Comparison of ENCODE assay signal across 1 cellular context in genomic region chr1:231240883-231241735, GRCh38.
TF ChIP-seq lines count a peak whose summit lies in the region.

GNPAT (plus strand) TSS chr1:231241212; CDS start chr1:231241379, 167 bp downstream.

TF ChIP-seq in HepG2, 621 proteins besides CTCF, POLR2A, EP300 and RAD21 (continued from another document and continues in another):
- TF ChIP-seq, protein P1, sequence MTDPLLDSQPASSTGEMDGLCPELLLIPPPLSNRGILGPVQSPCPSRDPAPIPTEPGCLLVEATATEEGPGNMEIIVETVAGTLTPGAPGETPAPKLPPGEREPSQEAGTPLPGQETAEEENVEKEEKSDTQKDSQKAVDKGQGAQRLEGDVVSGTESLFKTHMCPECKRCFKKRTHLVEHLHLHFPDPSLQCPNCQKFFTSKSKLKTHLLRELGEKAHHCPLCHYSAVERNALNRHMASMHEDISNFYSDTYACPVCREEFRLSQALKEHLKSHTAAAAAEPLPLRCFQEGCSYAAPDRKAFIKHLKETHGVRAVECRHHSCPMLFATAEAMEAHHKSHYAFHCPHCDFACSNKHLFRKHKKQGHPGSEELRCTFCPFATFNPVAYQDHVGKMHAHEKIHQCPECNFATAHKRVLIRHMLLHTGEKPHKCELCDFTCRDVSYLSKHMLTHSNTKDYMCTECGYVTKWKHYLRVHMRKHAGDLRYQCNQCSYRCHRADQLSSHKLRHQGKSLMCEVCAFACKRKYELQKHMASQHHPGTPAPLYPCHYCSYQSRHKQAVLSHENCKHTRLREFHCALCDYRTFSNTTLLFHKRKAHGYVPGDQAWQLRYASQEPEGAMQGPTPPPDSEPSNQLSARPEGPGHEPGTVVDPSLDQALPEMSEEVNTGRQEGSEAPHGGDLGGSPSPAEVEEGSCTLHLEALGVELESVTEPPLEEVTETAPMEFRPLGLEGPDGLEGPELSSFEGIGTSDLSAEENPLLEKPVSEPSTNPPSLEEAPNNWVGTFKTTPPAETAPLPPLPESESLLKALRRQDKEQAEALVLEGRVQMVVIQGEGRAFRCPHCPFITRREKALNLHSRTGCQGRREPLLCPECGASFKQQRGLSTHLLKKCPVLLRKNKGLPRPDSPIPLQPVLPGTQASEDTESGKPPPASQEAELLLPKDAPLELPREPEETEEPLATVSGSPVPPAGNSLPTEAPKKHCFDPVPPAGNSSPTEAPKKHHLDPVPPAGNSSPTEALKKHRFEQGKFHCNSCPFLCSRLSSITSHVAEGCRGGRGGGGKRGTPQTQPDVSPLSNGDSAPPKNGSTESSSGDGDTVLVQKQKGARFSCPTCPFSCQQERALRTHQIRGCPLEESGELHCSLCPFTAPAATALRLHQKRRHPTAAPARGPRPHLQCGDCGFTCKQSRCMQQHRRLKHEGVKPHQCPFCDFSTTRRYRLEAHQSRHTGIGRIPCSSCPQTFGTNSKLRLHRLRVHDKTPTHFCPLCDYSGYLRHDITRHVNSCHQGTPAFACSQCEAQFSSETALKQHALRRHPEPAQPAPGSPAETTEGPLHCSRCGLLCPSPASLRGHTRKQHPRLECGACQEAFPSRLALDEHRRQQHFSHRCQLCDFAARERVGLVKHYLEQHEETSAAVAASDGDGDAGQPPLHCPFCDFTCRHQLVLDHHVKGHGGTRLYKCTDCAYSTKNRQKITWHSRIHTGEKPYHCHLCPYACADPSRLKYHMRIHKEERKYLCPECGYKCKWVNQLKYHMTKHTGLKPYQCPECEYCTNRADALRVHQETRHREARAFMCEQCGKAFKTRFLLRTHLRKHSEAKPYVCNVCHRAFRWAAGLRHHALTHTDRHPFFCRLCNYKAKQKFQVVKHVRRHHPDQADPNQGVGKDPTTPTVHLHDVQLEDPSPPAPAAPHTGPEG (CRISPR knock-in tag; IDR thresholded peaks at IDR 0.05), result no peak; the same call in 1 of the 2 replicates
- TF ChIP-seq FOXP4 (CRISPR knock-in tag; IDR thresholded peaks at IDR 0.05) (no peak; the same call in 1 of the 2 replicates), ZNF768 (CRISPR knock-in tag; IDR thresholded peaks at IDR 0.05) (peak; percentile 48; the same call in 1 of the 2 replicates), ARNT (IDR thresholded peaks at IDR 0.05) (no peak), HOXA7 (CRISPR knock-in tag; IDR thresholded peaks at IDR 0.05) (no peak), ZNF121 (CRISPR knock-in tag; IDR thresholded peaks at IDR 0.05) (0 out of 2 replicates have a peak, but pooled peaks have one; percentile 28), HNF4G (IDR thresholded peaks at IDR 0.05; ENCODE audit: borderline replicate concordance, low read depth, low read length) (no peak), HNF4G (CRISPR knock-in tag; IDR thresholded peaks at IDR 0.05; ENCODE audit: borderline replicate concordance, low read depth) (no peak; the same call in 1 of the 2 replicates), ZBTB34 (CRISPR knock-in tag; IDR thresholded peaks at IDR 0.05) (peak; percentile 30; the same call in 1 of the 2 replicates), CHD2 (IDR thresholded peaks at IDR 0.05; ENCODE audit: low read depth, low read length) (no peak), ZNF335 (CRISPR knock-in tag; IDR thresholded peaks at IDR 0.05) (no peak), ELF1 (CRISPR knock-in tag; IDR thresholded peaks at IDR 0.05) (peak; percentile 100), ETV6 (CRISPR knock-in tag; conservative IDR thresholded peaks at IDR 0.05) (peak; percentile 90), ZNF775 (CRISPR knock-in tag; IDR thresholded peaks at IDR 0.05; ENCODE audit: borderline replicate concordance) (no peak), ZNF276 (CRISPR knock-in tag; IDR thresholded peaks at IDR 0.05; ENCODE audit: low read depth) (peak; percentile 86; the same call in 1 of the 2 replicates), ZXDC (CRISPR knock-in tag; IDR thresholded peaks at IDR 0.05) (no peak; the same call in 1 of the 2 replicates), ZNF430 (CRISPR knock-in tag; IDR thresholded peaks at IDR 0.05) (peak; percentile 86), FOXK1 (CRISPR knock-in tag; IDR thresholded peaks at IDR 0.05; ENCODE audit: borderline replicate concordance, low read depth) (peak; percentile 73; the same call in 1 of the 2 replicates), CCDC6 (CRISPR knock-in tag; IDR thresholded peaks at IDR 0.05) (no peak), ZSCAN22 (CRISPR knock-in tag; IDR thresholded peaks at IDR 0.05) (peak; percentile 70; the same call in 1 of the 2 replicates), ZFP37 (CRISPR knock-in tag; IDR thresholded peaks at IDR 0.05; ENCODE audit: borderline replicate concordance) (no peak), ZNF280D (CRISPR knock-in tag; IDR thresholded peaks at IDR 0.05) (no peak), ZBTB21 (CRISPR knock-in tag; IDR thresholded peaks at IDR 0.05) (peak; percentile 19), ZNF234 (CRISPR knock-in tag; conservative IDR thresholded peaks at IDR 0.05) (0 out of 2 replicates have a peak, but pooled peaks have one; percentile 30), PHF8 (CRISPR knock-in tag; IDR thresholded peaks at IDR 0.05) (peak; percentile 84), ZNF10 (CRISPR knock-in tag; IDR thresholded peaks at IDR 0.05; ENCODE audit: borderline replicate concordance, low read depth) (no peak), PCBP2 (optimal IDR thresholded peaks at IDR 0.05; ENCODE audit: low read depth, low read length, poor library complexity, severe bottlenecking) (no peak)
- TF ChIP-seq, protein P2, sequence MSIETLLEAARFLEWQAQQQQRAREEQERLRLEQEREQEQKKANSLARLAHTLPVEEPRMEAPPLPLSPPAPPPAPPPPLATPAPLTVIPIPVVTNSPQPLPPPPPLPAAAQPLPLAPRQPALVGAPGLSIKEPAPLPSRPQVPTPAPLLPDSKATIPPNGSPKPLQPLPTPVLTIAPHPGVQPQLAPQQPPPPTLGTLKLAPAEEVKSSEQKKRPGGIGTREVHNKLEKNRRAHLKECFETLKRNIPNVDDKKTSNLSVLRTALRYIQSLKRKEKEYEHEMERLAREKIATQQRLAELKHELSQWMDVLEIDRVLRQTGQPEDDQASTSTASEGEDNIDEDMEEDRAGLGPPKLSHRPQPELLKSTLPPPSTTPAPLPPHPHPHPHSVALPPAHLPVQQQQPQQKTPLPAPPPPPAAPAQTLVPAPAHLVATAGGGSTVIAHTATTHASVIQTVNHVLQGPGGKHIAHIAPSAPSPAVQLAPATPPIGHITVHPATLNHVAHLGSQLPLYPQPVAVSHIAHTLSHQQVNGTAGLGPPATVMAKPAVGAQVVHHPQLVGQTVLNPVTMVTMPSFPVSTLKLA (IDR thresholded peaks at IDR 0.05), result peak; percentile 42
- TF ChIP-seq, protein P3, sequence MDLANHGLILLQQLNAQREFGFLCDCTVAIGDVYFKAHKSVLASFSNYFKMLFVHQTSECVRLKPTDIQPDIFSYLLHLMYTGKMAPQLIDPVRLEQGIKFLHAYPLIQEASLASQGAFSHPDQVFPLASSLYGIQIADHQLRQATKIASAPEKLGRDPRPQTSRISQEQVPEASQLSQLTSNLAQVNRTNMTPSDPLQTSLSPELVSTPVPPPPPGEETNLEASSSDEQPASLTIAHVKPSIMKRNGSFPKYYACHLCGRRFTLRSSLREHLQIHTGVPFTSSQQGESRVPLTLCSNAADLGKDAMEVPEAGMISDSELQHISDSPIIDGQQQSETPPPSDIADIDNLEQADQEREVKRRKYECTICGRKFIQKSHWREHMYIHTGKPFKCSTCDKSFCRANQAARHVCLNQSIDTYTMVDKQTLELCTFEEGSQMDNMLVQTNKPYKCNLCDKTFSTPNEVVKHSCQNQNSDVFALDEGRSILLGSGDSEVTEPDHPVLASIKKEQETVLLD (CRISPR knock-in tag; IDR thresholded peaks at IDR 0.05; ENCODE audit: low read depth), result 0 out of 2 replicates have a peak, but pooled peaks have one; percentile 5
- TF ChIP-seq, protein P4, sequence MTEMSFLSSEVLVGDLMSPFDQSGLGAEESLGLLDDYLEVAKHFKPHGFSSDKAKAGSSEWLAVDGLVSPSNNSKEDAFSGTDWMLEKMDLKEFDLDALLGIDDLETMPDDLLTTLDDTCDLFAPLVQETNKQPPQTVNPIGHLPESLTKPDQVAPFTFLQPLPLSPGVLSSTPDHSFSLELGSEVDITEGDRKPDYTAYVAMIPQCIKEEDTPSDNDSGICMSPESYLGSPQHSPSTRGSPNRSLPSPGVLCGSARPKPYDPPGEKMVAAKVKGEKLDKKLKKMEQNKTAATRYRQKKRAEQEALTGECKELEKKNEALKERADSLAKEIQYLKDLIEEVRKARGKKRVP (CRISPR knock-in tag; IDR thresholded peaks at IDR 0.05), result 0 out of 4 replicates have a peak, but pooled peaks of 1 of the 2 experiments have one; percentile 26
